Comparison of ENCODE assay signal across 19 cellular contexts in the genomic region with DNA sequence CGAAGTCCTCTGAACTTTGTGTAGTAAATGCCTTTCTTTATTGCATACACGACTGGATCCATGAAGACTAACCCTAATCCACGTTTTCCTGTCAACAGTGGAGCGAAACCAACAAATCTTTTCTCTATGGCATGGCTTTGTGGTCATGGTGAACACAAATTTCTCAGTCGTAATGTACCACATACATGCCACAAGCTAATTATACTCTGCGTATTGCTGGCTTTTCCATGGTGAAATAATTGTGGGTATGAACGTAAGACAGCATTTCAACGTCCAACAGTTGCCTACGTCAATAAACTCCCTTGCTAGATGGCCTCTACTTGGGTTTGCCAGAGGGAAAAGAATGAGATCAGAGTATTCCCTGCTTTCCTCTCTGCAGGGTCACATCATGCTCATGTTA. TPM values are rescaled to one million over a fixed set of nuclear protein-coding genes. Genes with fewer than 3 reads are reported as not detected.
DNase-seq lines count a peak whose midpoint lies in the region; FAIRE-seq and TF ChIP-seq lines count a peak whose summit lies in the region.
"Had no signal": no experiment of that assay in that cellular context is flagged by ENCODE, and none has a peak within 500 bp of the region (broad histone marks: within the 10 kb centered on the region; RNA-seq: fewer than 3 reads in every experiment).

No MANE protein-coding gene starts in this region.

- peaks cover 0 to 66% (median 11%) of the 10 kb centered on the region in 6 donors for H3K36me3 ChIP-seq in spleen

- DNase-seq in D721Med (ENCODE audit: insufficient read length, low spot score) = no peak
- peak; percentile 96 for DNase-seq in MV-4-11 (lab: John Stamatoyannopoulos, UW)
- peak; percentile 27 for DNase-seq in astrocyte of the hippocampus (ENCODE audit: low read depth, low spot score)
- peak; percentile 94 for DNase-seq in myocyte (ENCODE audit: low read depth)
- no peak for DNase-seq in activated CD8-positive, alpha-beta memory T cell treated with anti-CD3 and anti-CD28 coated beads, Interleukin-2, amount 50 U/mL, for 4 hours
- DNase-seq in LoVo (ENCODE audit: low spot score) = no peak
- DNase-seq in stimulated activated CD4-positive, alpha-beta T cell treated with anti-CD3 and anti-CD28 coated beads, Interleukin-2, amount 100 ng/mL, for 48 hours = no peak
- no peak for DNase-seq in spleen
- DNase-seq: BE2C, DMS79, H7, NCI-H1417, NCI-H187, NCI-H446 treated with DMSO at 0.1 percent for 48 hours, NCI-H526 treated with DMSO at 0.1 percent for 48 hours, PC-3, Right ventricle myocardium superior had no signal

- no peaks in the 10 kb centered on the region for H3K9me3 ChIP-seq in spleen
- H3K9me3 ChIP-seq: BE2C had no signal

- H3K4me3 ChIP-seq in spleen = no peak overlapping the region
- H3K4me3 ChIP-seq: K562 had no signal

- intact Hi-C loops in spleen (cut with DNase I; ENCODE audit: low total_unique reads) = no loop called here

- WGBS in spleen, 5 donors = 83 to 94% (median 90%) methylated on average over 9 of the region's 9 CpGs

- TF ChIP-seq CTCF in D721Med (IDR thresholded peaks at IDR 0.05; ENCODE audit: insufficient read depth, missing control alignments) = no peak
- TF ChIP-seq CTCF in spleen (IDR thresholded peaks at IDR 0.05 in 8 of 11, conservative IDR thresholded peaks at IDR 0.05 in 3 of 11) = no peak

- no peak for TF ChIP-seq POLR2A in spleen (IDR thresholded peaks at IDR 0.05)

- H3K27ac ChIP-seq in spleen = no peak overlapping the region

- no peaks in the 10 kb centered on the region for H3K27me3 ChIP-seq in spleen (replicated peaks in 1 of 7)
- H3K27me3 ChIP-seq: BE2C had no signal

- peak; percentile 73 for FAIRE-seq in D721Med (lab: Jason Lieb, UNC)
- FAIRE-seq: A204.1, K562 had no signal

- peaks cover 0 to 5% (median 0%) of the 10 kb centered on the region in 6 donors for H3K4me1 ChIP-seq in spleen
- H3K4me1 ChIP-seq: BE2C had no signal

RNA-seq across cellular contexts. Expression of a gene that starts 27.5 kb away (rescaled TPM):
- total RNA-seq in myocyte (12.1 and 12.9 TPM in 2 replicates), spleen (10 to 100 TPM; 11.1 to 16.5 (median 14.8) TPM)
- polyA plus RNA-seq in myocyte (2012) = 5.0 TPM
- 1 to 10 TPM; 5.4 to 6.3 (median 6.0) TPM for polyA plus RNA-seq in spleen

RNA-seq across cellular contexts. Expression of a gene that starts 27.7 kb away (rescaled TPM):
- total RNA-seq in myocyte (0.78 and 1.2 TPM in 2 replicates), spleen (10 to 100 TPM in 5 of 7 donors, 1 to 10 TPM in 2; 5.8 to 15.7 (median 12.5) TPM)
- polyA plus RNA-seq in myocyte (2012) = 0.32 TPM
- polyA plus RNA-seq in spleen = 1 to 10 TPM in 2 of 3 donors, under 1 TPM in 1; 0.76 to 3.6 (median 2.3) TPM

Comparison
In these comparisons a context has a peak if more than half of its experiments do, and no peak if none do; other contexts are left out.
1. DNase-seq: peak in MV-4-11 (single experiment), astrocyte of the hippocampus (single experiment) and myocyte (single experiment); none in D721Med (single experiment), activated CD8-positive, alpha-beta memory T cell treated with anti-CD3 and anti-CD28 coated beads, Interleukin-2, amount 50 U/mL, for 4 hours (single experiment), LoVo (single experiment), stimulated activated CD4-positive, alpha-beta T cell treated with anti-CD3 and anti-CD28 coated beads, Interleukin-2, amount 100 ng/mL, for 48 hours (0 of 2) and spleen (single experiment).